Comparison of ENCODE assay signal across 8 cellular contexts in genomic region chr2:230068658-230069080, GRCh38. TPM values are rescaled to one million over a fixed set of nuclear protein-coding genes. Genes with fewer than 3 reads are reported as not detected.
DNase-seq lines count a peak whose midpoint lies in the region; ATAC-seq and TF ChIP-seq lines count a peak whose summit lies in the region.

SLC16A14 (minus strand) TSS chr2:230068924; CDS start chr2:230059352, 9,572 bp downstream.

- H3F3A ChIP-seq in Loucy (ENCODE audit: low read depth): no peaks in the 10 kb centered on the region

- H3K4me1 Mint-ChIP-seq in CD4-positive, CD25-positive, alpha-beta regulatory T cell: peaks cover 0 to 23% (median 5%) of the 10 kb centered on the region in 4 donors
- H3K4me1 Mint-ChIP-seq in T-cell: peaks cover 9 to 19% (median 11%) of the 10 kb centered on the region in 3 donors
- H3K4me1 Mint-ChIP-seq in stimulated activated naive B cell treated with anti-CD40 and anti-IgM and Interleukin-4, amounts not matched to agents 10 μg/mL and 1 μg/mL and 100 μg/mL, for 72 hours: peaks cover 12 to 32% of the 10 kb centered on the region in 2 donors

- DNase-seq in CD4-positive, CD25-positive, alpha-beta regulatory T cell: peak in 2 of 3 donors; percentile 32 to 55
- DNase-seq in T-cell (peak in 10 of 34 experiments; percentile 4 to 25 (median 10)), dedifferentiated amniotic fluid mesenchymal stem cell (ENCODE audit: extremely low spot score) (peak; percentile 49), left lung (no peak), NK-92 (lab: John Stamatoyannopoulos, UW; ENCODE audit: unreplicated experiment) (no peak)
- peak; percentile 15 for DNase-seq in stimulated activated naive B cell treated with anti-CD40 and anti-IgM and Interleukin-4, amounts not matched to agents 10 μg/mL and 1 μg/mL and 100 μg/mL, for 72 hours

- H4K20me1 ChIP-seq in Loucy (ENCODE audit: insufficient read depth, low read length, poor library complexity, severe bottlenecking): no peaks in the 10 kb centered on the region

- H3K9me3 Mint-ChIP-seq in CD4-positive, CD25-positive, alpha-beta regulatory T cell: peaks cover 0 to 3% (median 0%) of the 10 kb centered on the region in 7 donors
- no peaks in the 10 kb centered on the region for H3K9me3 Mint-ChIP-seq in T-cell
- peaks cover 0 to 1% of the 10 kb centered on the region in 2 donors for H3K9me3 Mint-ChIP-seq in stimulated activated naive B cell treated with anti-CD40 and anti-IgM and Interleukin-4, amounts not matched to agents 10 μg/mL and 1 μg/mL and 100 μg/mL, for 72 hours

- H3K4me3 ChIP-seq in CD4-positive, CD25-positive, alpha-beta regulatory T cell (ENCODE audit: low read depth, low read length): peak within 1 kb of the TSS; percentile 59
- peak within 1 kb of the TSS; percentile 79 for H3K4me3 ChIP-seq in Loucy (ENCODE audit: low read length, poor library complexity, severe bottlenecking)
- H3K4me3 ChIP-seq in left lung: peak within 1 kb of the TSS; percentile 55 to 59

- POLR2A ChIA-PET in T-cell (lab: Charles Lee): interaction anchor here in 1 of 2 donors (0.7 kb wide), 1 partner anchor 29 kb away, joined by 4 read pairs; no protein-coding TSS in a partner anchor

- peaks cover 33% of the 10 kb centered on the region for H3K27me3 Mint-ChIP-seq in CD4-positive, CD25-positive, alpha-beta regulatory T cell
- H3K27me3 Mint-ChIP-seq in T-cell: peaks cover 4 to 12% of the 10 kb centered on the region in 2 donors
- H3K27me3 Mint-ChIP-seq in stimulated activated naive B cell treated with anti-CD40 and anti-IgM and Interleukin-4, amounts not matched to agents 10 μg/mL and 1 μg/mL and 100 μg/mL, for 72 hours: peaks cover 13 to 14% of the 10 kb centered on the region in 2 donors

- no peaks in the 10 kb centered on the region for H3K79me2 ChIP-seq in Loucy (ENCODE audit: insufficient read depth, low read length)

- H3K9me2 ChIP-seq in Loucy (replicated peaks; ENCODE audit: low read depth, low read length): no peaks in the 10 kb centered on the region

- no peaks in the 10 kb centered on the region for H3K27me3 ChIP-seq in CD4-positive, CD25-positive, alpha-beta regulatory T cell (ENCODE audit: control insufficient read depth, insufficient read depth, low read length)
- H3K27me3 ChIP-seq in Loucy (ENCODE audit: insufficient read depth, low read length, poor library complexity, severe bottlenecking): peaks cover 5% of the 10 kb centered on the region
- H3K27me3 ChIP-seq in left lung: peaks cover 0 to 18% of the 10 kb centered on the region in 2 donors

- peak within 1 kb of the TSS; percentile 58 for H3K9ac ChIP-seq in Loucy (ENCODE audit: low read depth, low read length, poor library complexity, severe bottlenecking)

- peak within 1 kb of the TSS in 2 of 3 donors; percentile 56 to 92 for H3K27ac Mint-ChIP-seq in CD4-positive, CD25-positive, alpha-beta regulatory T cell
- H3K27ac Mint-ChIP-seq in T-cell: no peak within 1 kb of the TSS
- peak within 1 kb of the TSS; percentile 56 for H3K27ac Mint-ChIP-seq in stimulated activated naive B cell treated with anti-CD40 and anti-IgM and Interleukin-4, amounts not matched to agents 10 μg/mL and 1 μg/mL and 100 μg/mL, for 72 hours

- H3K9me3 ChIP-seq in CD4-positive, CD25-positive, alpha-beta regulatory T cell (ENCODE audit: control insufficient read depth in 2 of 2, low read length in 2 of 2): no peaks in the 10 kb centered on the region
- H3K9me3 ChIP-seq in Loucy (ENCODE audit: insufficient read depth, low read depth, low read length) (no peaks in the 10 kb centered on the region), left lung (no peaks in the 10 kb centered on the region)

- peak within 1 kb of the TSS; percentile 98 for H3K4me2 ChIP-seq in Loucy (ENCODE audit: low read depth, low read length, poor library complexity, severe bottlenecking)

- TF ChIP-seq CTCF in Loucy (conservative IDR thresholded peaks at IDR 0.05; ENCODE audit: low read length): peak; percentile 39
- TF ChIP-seq CTCF in left lung (IDR thresholded peaks at IDR 0.05): no peak

- peak; percentile 21 to 22 for ATAC-seq in CD4-positive, CD25-positive, alpha-beta regulatory T cell (ENCODE audit: low read depth in 2 of 2)
- peak; percentile 36 for ATAC-seq in GM21367 (IDR thresholded peaks at IDR 0.05; ENCODE audit: unreplicated experiment)
- peak; percentile 21 to 47 (median 36) for ATAC-seq in T-cell (replicated peaks in 1 of 4)
- ATAC-seq in left lung: peak; percentile 74
- ATAC-seq in stimulated activated naive B cell treated with anti-CD40 and anti-IgM and Interleukin-4, amounts not matched to agents 10 μg/mL and 1 μg/mL and 100 μg/mL, for 72 hours (replicated peaks): peak; percentile 21 to 37

- intact Hi-C loops in left lung (cut with DNase I): no loop called here

- H3K27ac ChIP-seq in CD4-positive, CD25-positive, alpha-beta regulatory T cell (ENCODE audit: insufficient read depth, low read length, poor library complexity, severe bottlenecking): no peak within 1 kb of the TSS
- H3K27ac ChIP-seq in left lung: peak within 1 kb of the TSS; percentile 65 to 80

- H3K4me3 Mint-ChIP-seq in CD4-positive, CD25-positive, alpha-beta regulatory T cell: peak within 1 kb of the TSS; percentile 86 to 93 (median 88)
- peak within 1 kb of the TSS; percentile 82 to 87 (median 87) for H3K4me3 Mint-ChIP-seq in T-cell
- peak within 1 kb of the TSS; percentile 77 to 92 for H3K4me3 Mint-ChIP-seq in stimulated activated naive B cell treated with anti-CD40 and anti-IgM and Interleukin-4, amounts not matched to agents 10 μg/mL and 1 μg/mL and 100 μg/mL, for 72 hours

- no peaks in the 10 kb centered on the region for H3K36me3 ChIP-seq in CD4-positive, CD25-positive, alpha-beta regulatory T cell (ENCODE audit: control insufficient read depth, insufficient read depth, low read length)
- no peaks in the 10 kb centered on the region for H3K36me3 ChIP-seq in Loucy (ENCODE audit: insufficient read depth, low read length)
- H3K36me3 ChIP-seq in left lung: no peaks in the 10 kb centered on the region

- peak within 1 kb of the TSS; percentile 90 for H2AFZ ChIP-seq in Loucy (ENCODE audit: low read length)

- peaks cover 23% of the 10 kb centered on the region for H3K4me1 ChIP-seq in CD4-positive, CD25-positive, alpha-beta regulatory T cell (ENCODE audit: control insufficient read depth, insufficient read depth, low read length, poor library complexity, severe bottlenecking)
- peaks cover 8% of the 10 kb centered on the region for H3K4me1 ChIP-seq in Loucy (ENCODE audit: insufficient read depth, low read length, poor library complexity, severe bottlenecking)
- H3K4me1 ChIP-seq in left lung: peaks cover 0 to 20% of the 10 kb centered on the region in 2 donors

- CTCF ChIA-PET in T-cell (lab: Charles Lee): interaction anchor here in 1 of 2 donors (0.7 to 1.1 kb wide), 3 partner anchors 9 to 93 kb away, joined by 3 read pairs; no protein-coding TSS in a partner anchor

- H3K36me3 Mint-ChIP-seq in CD4-positive, CD25-positive, alpha-beta regulatory T cell: peaks cover 3% of the 10 kb centered on the region
- H3K36me3 Mint-ChIP-seq in T-cell: no peaks in the 10 kb centered on the region
- no peaks in the 10 kb centered on the region for H3K36me3 Mint-ChIP-seq in stimulated activated naive B cell treated with anti-CD40 and anti-IgM and Interleukin-4, amounts not matched to agents 10 μg/mL and 1 μg/mL and 100 μg/mL, for 72 hours

RNA-seq across cellular contexts. Expression of gene SLC16A14, which starts in this region (rescaled TPM):
- not detected for total RNA-seq in CD4-positive, CD25-positive, alpha-beta regulatory T cell
- polyA plus RNA-seq in CD4-positive, CD25-positive, alpha-beta regulatory T cell: under 1 TPM in 2 of 4 donors, not detected in 2; 0.10 to 0.14 TPM
- under 1 TPM; 0.12 to 0.60 (median 0.41) TPM for total RNA-seq in T-cell
- total RNA-seq in left lung: 1 to 10 TPM; 3.1 to 5.5 TPM

Comparison
In these comparisons a context has a peak if more than half of its experiments do, and no peak if none do; other contexts are left out.
1. Peak in DNase-seq, ATAC-seq and H3K4me3 ChIP-seq in CD4-positive, CD25-positive, alpha-beta regulatory T cell; RNA of the gene not detected or under 1 TPM.
2. Peak in ATAC-seq in T-cell; RNA of the gene not detected or under 1 TPM.
3. ATAC-seq: peak in every context shown above with its lines; median percentile 74 in left lung; 36 in GM21367; 36 in T-cell; 29 in stimulated activated naive B cell treated with anti-CD40 and anti-IgM and Interleukin-4, amounts not matched to agents 10 μg/mL and 1 μg/mL and 100 μg/mL, for 72 hours; 22 in CD4-positive, CD25-positive, alpha-beta regulatory T cell.
4. DNase-seq: peak in dedifferentiated amniotic fluid mesenchymal stem cell (single experiment) and stimulated activated naive B cell treated with anti-CD40 and anti-IgM and Interleukin-4, amounts not matched to agents 10 μg/mL and 1 μg/mL and 100 μg/mL, for 72 hours (single experiment); none in left lung (0 of 2) and NK-92 (single experiment).
5. H3K27ac Mint-ChIP-seq: peak in CD4-positive, CD25-positive, alpha-beta regulatory T cell (2 of 3) and stimulated activated naive B cell treated with anti-CD40 and anti-IgM and Interleukin-4, amounts not matched to agents 10 μg/mL and 1 μg/mL and 100 μg/mL, for 72 hours (single experiment); none in T-cell (0 of 2).
6. Peak in every context shown above with its lines, with median percentiles within 50 percentile points of each other: H3K4me3 ChIP-seq and H3K4me3 Mint-ChIP-seq.